Comparison of ENCODE assay signal across 32 cellular contexts in genomic region chr7:149003018-149003417, GRCh38.
"Had no signal": no experiment of that assay in that cellular context is flagged by ENCODE, and none has a peak within 500 bp of the region (broad histone marks: within the 10 kb centered on the region; RNA-seq: fewer than 3 reads in every experiment).

No MANE protein-coding gene starts in this region.

- H3K9me3 Mint-ChIP-seq: activated CD4-positive, alpha-beta memory T cell treated with anti-CD3 and anti-CD28 coated beads, Interleukin-2, amount 10 ng/mL, durations not matched to agents 7 days and 5 days; activated naive CD8-positive, alpha-beta T cell treated with anti-CD3 and anti-CD28 coated beads, Interleukin-2, amount 10 ng/mL, durations not matched to agents 7 days and 5 days; central memory CD8-positive, alpha-beta T cell had no signal

- H3K27me3 ChIP-seq: ascending aorta, cardiac muscle cell, Peyer's patch had no signal

- H3K4me3 ChIP-seq: ascending aorta, cardiac muscle cell, Peyer's patch had no signal

- H3K27ac Mint-ChIP-seq: activated CD4-positive, alpha-beta memory T cell treated with anti-CD3 and anti-CD28 coated beads, Interleukin-2, amount 10 ng/mL, durations not matched to agents 7 days and 5 days; activated CD8-positive, alpha-beta memory T cell treated with anti-CD3 and anti-CD28 coated beads, Interleukin-2, amount 10 ng/mL, durations not matched to agents 7 days and 5 days; activated naive CD8-positive, alpha-beta T cell treated with anti-CD3 and anti-CD28 coated beads, Interleukin-2, amount 10 ng/mL, durations not matched to agents 7 days and 5 days had no signal

- H3K4me1 ChIP-seq: ascending aorta, Peyer's patch had no signal

- H3K4me2 ChIP-seq: KMS-11 had no signal

- H3K27ac ChIP-seq: ascending aorta, cardiac muscle cell, KMS-11, Peyer's patch, WERI-Rb-1 had no signal

- H3K27me3 Mint-ChIP-seq: activated CD4-positive, alpha-beta memory T cell treated with anti-CD3 and anti-CD28 coated beads, Interleukin-2, amount 10 ng/mL, durations not matched to agents 7 days and 5 days; activated CD8-positive, alpha-beta memory T cell treated with anti-CD3 and anti-CD28 coated beads, Interleukin-2, amount 10 ng/mL, durations not matched to agents 7 days and 5 days; activated naive CD8-positive, alpha-beta T cell treated with anti-CD3 and anti-CD28 coated beads, Interleukin-2, amount 10 ng/mL, durations not matched to agents 7 days and 5 days; central memory CD8-positive, alpha-beta T cell had no signal

- H3K4me3 Mint-ChIP-seq: activated CD4-positive, alpha-beta memory T cell treated with anti-CD3 and anti-CD28 coated beads, Interleukin-2, amount 10 ng/mL, durations not matched to agents 7 days and 5 days; activated CD8-positive, alpha-beta memory T cell treated with anti-CD3 and anti-CD28 coated beads, Interleukin-2, amount 10 ng/mL, durations not matched to agents 7 days and 5 days; activated naive CD8-positive, alpha-beta T cell treated with anti-CD3 and anti-CD28 coated beads, Interleukin-2, amount 10 ng/mL, durations not matched to agents 7 days and 5 days; central memory CD8-positive, alpha-beta T cell had no signal

- H3K9me3 ChIP-seq: ascending aorta, Peyer's patch had no signal

- DNase-seq: activated CD4-positive, alpha-beta memory T cell treated with anti-CD3 and anti-CD28 coated beads, Interleukin-2, amount 10 ng/mL, durations not matched to agents 7 days and 5 days; activated CD4-positive, alpha-beta T cell treated with anti-CD3 and anti-CD28 coated beads for 1 hour; activated CD4-positive, alpha-beta T cell treated with anti-CD3 and anti-CD28 coated beads for 48 hours; activated CD4-positive, CD25-positive, alpha-beta regulatory T cell; activated CD8-positive, alpha-beta memory T cell treated with anti-CD3 and anti-CD28 coated beads for 24 hours; activated CD8-positive, alpha-beta memory T cell treated with anti-CD3 and anti-CD28 coated beads, Interleukin-2, amount 10 ng/mL, durations not matched to agents 7 days and 5 days; activated CD8-positive, alpha-beta memory T cell treated with anti-CD3 and anti-CD28 coated beads, Interleukin-2, amount 50 U/mL, for 48 hours; activated effector memory CD4-positive, alpha-beta T cell treated with Interleukin-2 at 50 U/mL for 16 hours; activated naive CD4-positive, alpha-beta T cell treated with anti-CD3 and anti-CD28 coated beads, Interleukin-2, amount 50 U/mL, for 16 hours; activated naive CD8-positive, alpha-beta T cell treated with anti-CD3 and anti-CD28 coated beads, Interleukin-2, amount 10 ng/mL, durations not matched to agents 7 days and 5 days; activated T-cell treated with anti-CD3 and anti-CD28 coated beads, Interleukin-2, amount 50 U/mL, for 48 hours; amygdala; MM.1S; MV-4-11; NCI-H1092; NCI-H1436 treated with DMSO at 0.1 percent for 48 hours; NCI-H1694 treated with DMSO at 0.1 percent for 48 hours; NCI-H2029; NCI-H345; NCI-H524 treated with DMSO at 0.1 percent for 48 hours; PC-3; Peyer's patch; RPMI8226; SW 1271; T-helper 1 cell; T1000; WERI-Rb-1 had no signal

- ATAC-seq: activated CD8-positive, alpha-beta memory T cell treated with anti-CD3 and anti-CD28 coated beads, Interleukin-2, amount 10 ng/mL, durations not matched to agents 7 days and 5 days; PC-3; Right ventricle myocardium inferior had no signal
